In the genomic region with DNA sequence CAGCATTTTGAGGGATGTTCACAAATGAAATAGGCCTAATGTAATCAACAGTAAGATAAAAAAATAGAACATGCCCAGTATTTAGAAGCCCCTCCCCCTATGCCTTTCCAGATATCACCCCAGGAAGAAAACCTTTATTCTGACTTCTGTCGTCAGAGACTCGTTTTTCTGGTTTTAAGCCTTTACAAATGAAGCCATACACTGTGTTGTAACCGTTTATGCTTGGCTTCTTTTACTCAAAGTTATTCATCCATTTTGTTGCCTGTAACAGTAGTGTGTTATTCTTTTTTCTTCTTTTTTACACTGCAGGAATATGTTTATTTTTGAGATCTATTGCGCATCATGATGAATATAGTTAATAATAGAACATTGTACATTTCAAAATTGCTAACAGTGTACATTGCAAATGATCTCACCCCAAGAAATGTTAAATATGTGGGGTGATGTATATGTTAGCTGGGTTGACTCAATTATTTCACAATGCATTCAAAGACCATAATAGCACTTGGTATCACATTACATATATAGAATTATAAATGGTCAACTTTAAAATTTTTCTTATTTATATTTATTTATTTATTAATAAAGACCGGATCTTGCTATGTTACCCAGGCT, we compare ENCODE assay signal across 28 cellular contexts. TPM values are rescaled to one million over a fixed set of nuclear protein-coding genes. Genes with fewer than 3 reads are reported as not detected.
DNase-seq lines count a peak whose midpoint lies in the region; FAIRE-seq and TF ChIP-seq lines count a peak whose summit lies in the region.
"Had no signal": no experiment of that assay in that cellular context is flagged by ENCODE, and none has a peak within 500 bp of the region (broad histone marks: within the 10 kb centered on the region; RNA-seq: fewer than 3 reads in every experiment).

No MANE protein-coding gene starts in this region.

- no peak overlapping the region for H3K9ac ChIP-seq in SK-N-SH

- intact Hi-C loops in PC-9 (cut with micrococcal nuclease; ENCODE audit: unreplicated experiment), result no loop called here

- H3K9me3 ChIP-seq in PC-9 (ENCODE audit: insufficient read depth, low read depth) (no peaks in the 10 kb centered on the region), SK-N-SH (no peaks in the 10 kb centered on the region)
- H3K9me3 ChIP-seq: breast epithelium, mucosa of descending colon, thoracic aorta had no signal

- H3K4me2 ChIP-seq in PC-9 (peak overlapping the region; percentile 58), SK-N-SH (no peak overlapping the region)

- H4K20me1 ChIP-seq in PC-9 (ENCODE audit: insufficient read depth), result no peaks in the 10 kb centered on the region
- H4K20me1 ChIP-seq in SK-N-SH (ENCODE audit: insufficient read depth), result no peaks in the 10 kb centered on the region

- peaks cover 17% of the 10 kb centered on the region for H3K4me1 ChIP-seq in PC-9 (replicated peaks; ENCODE audit: insufficient read depth)
- H3K4me1 ChIP-seq in SK-N-SH (ENCODE audit: control insufficient read depth in 1 of 2, insufficient read depth in 2 of 2, low read depth in 1 of 2, low read length in 1 of 2), result peaks cover 3% of the 10 kb centered on the region in 2 experiments; a peak in 2 of 4 replicates
- H3K4me1 ChIP-seq: breast epithelium had no signal

- no peaks in the 10 kb centered on the region for H3K79me2 ChIP-seq in PC-9 (ENCODE audit: low read depth)
- no peaks in the 10 kb centered on the region for H3K79me2 ChIP-seq in SK-N-SH (ENCODE audit: insufficient read depth)

- no peak for TF ChIP-seq RAD21 in SK-N-SH (IDR thresholded peaks at IDR 0.05; ENCODE audit: low read length)

- no peak overlapping the region for H3K27ac ChIP-seq in PC-9
- H3K27ac ChIP-seq in SK-N-SH (ENCODE audit: low read depth in 2 of 2, low read length in 1 of 2), result no peak overlapping the region
- H3K27ac ChIP-seq: breast epithelium, HL-60, thoracic aorta had no signal

- WGBS in SK-N-SH (ENCODE audit: low lambda C conversion rate), result 62% methylated on average over 5 of the region's 5 CpGs

- H3K36me3 ChIP-seq in PC-9 (ENCODE audit: low read depth) (no peaks in the 10 kb centered on the region), SK-N-SH (replicated peaks in 1 of 2; ENCODE audit: control insufficient read depth in 1 of 2, insufficient read depth in 2 of 2, low read length in 1 of 2) (no peaks in the 10 kb centered on the region)
- H3K36me3 ChIP-seq: breast epithelium, thoracic aorta had no signal

- CTCF ChIA-PET in PC-9 (lab: Charles Lee), result no interaction called here
- CTCF ChIA-PET in SK-N-SH (lab: Yijun Ruan, JAX), result no interaction called here

- H3K4me3 ChIP-seq in PC-9 (peak overlapping the region; percentile 22; the same call in 1 of the 2 replicates), SK-N-SH (ENCODE audit: low read depth in 2 of 2, low read length in 1 of 2) (no peak overlapping the region)
- H3K4me3 ChIP-seq: breast epithelium, mucosa of descending colon, thoracic aorta had no signal

- H3F3A ChIP-seq in PC-9 (ENCODE audit: insufficient read depth, low read depth) (no peaks in the 10 kb centered on the region), SK-N-SH (replicated peaks; ENCODE audit: insufficient read depth) (no peaks in the 10 kb centered on the region)

- TF ChIP-seq EP300 in SK-N-SH (IDR thresholded peaks at IDR 0.05; ENCODE audit: borderline replicate concordance in 1 of 2, low read depth in 1 of 2, low read length in 1 of 2), result no peak

- no peak for FAIRE-seq in D721Med (lab: Jason Lieb, UNC)
- FAIRE-seq: GM19239, small intestine had no signal

- peak; percentile 44 for DNase-seq in NCI-H345 (lab: John Stamatoyannopoulos, UW)
- no peak for DNase-seq in NCI-H345 treated with DMSO at 0.1 percent for 48 hours (lab: John Stamatoyannopoulos, UW; ENCODE audit: unreplicated experiment)
- peak in 1 of 2 experiments; percentile 87 for DNase-seq in PC-9
- DNase-seq in iPS-NIHi11 (ENCODE audit: low spot score), result peak; percentile 35
- no peak for DNase-seq in activated effector memory CD4-positive, alpha-beta T cell treated with Interleukin-2 at 50 U/mL for 16 hours
- DNase-seq in stimulated activated CD4-positive, alpha-beta T cell treated with anti-CD3 and anti-CD28 coated beads, Interleukin-2, amount 100 ng/mL, for 48 hours, result no peak
- no peak for DNase-seq in SK-N-SH
- DNase-seq in D721Med (ENCODE audit: insufficient read length, low spot score), result no peak
- DNase-seq: 8988T; activated CD4-positive, alpha-beta T cell treated with anti-CD3 and anti-CD28 coated beads for 1 hour; activated CD8-positive, alpha-beta T cell treated with anti-CD3 and anti-CD28 coated beads, Interleukin-2, amount 10 ng/mL, durations not matched to agents 7 days and 5 days; CD4-positive, alpha-beta memory T cell; cortex of kidney; DMS79 treated with DMSO at 0.1 percent for 48 hours; endodermal cell; left ventricle myocardium superior; MM.1S; mucosa of descending colon; NCI-H1694; OCI-M1; SHP77 treated with DMSO at 0.1 percent for 48 hours; small intestine; stimulated activated CD4-positive, alpha-beta T cell treated with anti-CD3 and anti-CD28 coated beads, Interleukin-2, amount 100 ng/mL, for 24 hours; stimulated activated naive B cell treated with anti-CD40 and anti-IgM and Interleukin-4, amounts not matched to agents 10 μg/mL and 1 μg/mL and 100 μg/mL, for 72 hours had no signal

- POLR2A ChIA-PET in PC-9 (lab: Charles Lee; ENCODE audit: unreplicated experiment) (no interaction called here), SK-N-SH (lab: Yijun Ruan, JAX) (no interaction called here)

- H3K27me3 ChIP-seq in PC-9 (ENCODE audit: insufficient read depth, low read depth), result no peaks in the 10 kb centered on the region
- no peaks in the 10 kb centered on the region for H3K27me3 ChIP-seq in SK-N-SH (ENCODE audit: insufficient read depth)
- H3K27me3 ChIP-seq: breast epithelium had no signal

- H3K9me2 ChIP-seq in PC-9 (ENCODE audit: insufficient read depth) (no peaks in the 10 kb centered on the region), SK-N-SH (no peaks in the 10 kb centered on the region)

- 0 out of 2 replicates have a peak overlapping the region, but pooled peaks have one; percentile 20 for H2AFZ ChIP-seq in PC-9
- H2AFZ ChIP-seq in SK-N-SH (ENCODE audit: low read depth), result no peak overlapping the region

- no TSS peak for BruUV-seq in PC-9 (replicated peaks; lab: Mats Ljungman, UMichigan)

- TF ChIP-seq CTCF in PC-9 (conservative IDR thresholded peaks at IDR 0.05) (no peak), SK-N-SH (IDR thresholded peaks at IDR 0.05) (no peak), D721Med (IDR thresholded peaks at IDR 0.05; ENCODE audit: insufficient read depth, missing control alignments) (no peak)

TF ChIP-seq in SK-N-SH, 30 proteins besides CTCF, POLR2A, EP300 and RAD21 (continues in another document):
- TF ChIP-seq FOSL2 (IDR thresholded peaks at IDR 0.05; ENCODE audit: borderline replicate concordance, low read depth), result no peak
- TF ChIP-seq IRF3 (IDR thresholded peaks at IDR 0.05; ENCODE audit: low read depth, low read length), result no peak
- TF ChIP-seq, protein P1, sequence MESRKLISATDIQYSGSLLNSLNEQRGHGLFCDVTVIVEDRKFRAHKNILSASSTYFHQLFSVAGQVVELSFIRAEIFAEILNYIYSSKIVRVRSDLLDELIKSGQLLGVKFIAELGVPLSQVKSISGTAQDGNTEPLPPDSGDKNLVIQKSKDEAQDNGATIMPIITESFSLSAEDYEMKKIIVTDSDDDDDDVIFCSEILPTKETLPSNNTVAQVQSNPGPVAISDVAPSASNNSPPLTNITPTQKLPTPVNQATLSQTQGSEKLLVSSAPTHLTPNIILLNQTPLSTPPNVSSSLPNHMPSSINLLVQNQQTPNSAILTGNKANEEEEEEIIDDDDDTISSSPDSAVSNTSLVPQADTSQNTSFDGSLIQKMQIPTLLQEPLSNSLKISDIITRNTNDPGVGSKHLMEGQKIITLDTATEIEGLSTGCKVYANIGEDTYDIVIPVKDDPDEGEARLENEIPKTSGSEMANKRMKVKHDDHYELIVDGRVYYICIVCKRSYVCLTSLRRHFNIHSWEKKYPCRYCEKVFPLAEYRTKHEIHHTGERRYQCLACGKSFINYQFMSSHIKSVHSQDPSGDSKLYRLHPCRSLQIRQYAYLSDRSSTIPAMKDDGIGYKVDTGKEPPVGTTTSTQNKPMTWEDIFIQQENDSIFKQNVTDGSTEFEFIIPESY (IDR thresholded peaks at IDR 0.05; ENCODE audit: borderline replicate concordance, low read depth), result no peak
- no peak for TF ChIP-seq FOXJ3 (CRISPR knock-in tag; IDR thresholded peaks at IDR 0.05)
- TF ChIP-seq POLR2AphosphoS5 (IDR thresholded peaks at IDR 0.05; ENCODE audit: low read depth, low read length), result no peak
- TF ChIP-seq, protein P2, sequence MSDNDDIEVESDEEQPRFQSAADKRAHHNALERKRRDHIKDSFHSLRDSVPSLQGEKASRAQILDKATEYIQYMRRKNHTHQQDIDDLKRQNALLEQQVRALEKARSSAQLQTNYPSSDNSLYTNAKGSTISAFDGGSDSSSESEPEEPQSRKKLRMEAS (IDR thresholded peaks at IDR 0.05; ENCODE audit: low read depth), result no peak
- TF ChIP-seq MEF2A (IDR thresholded peaks at IDR 0.05; ENCODE audit: borderline replicate concordance, low read depth), result no peak
- TF ChIP-seq NRF1 (IDR thresholded peaks at IDR 0.05; ENCODE audit: low read depth, low read length), result no peak

RNA-seq across cellular contexts. Expression of gene PNPT1, which starts 28.1 kb away (rescaled TPM):
- 23.1 and 34.1 TPM in 2 replicates for total RNA-seq in PC-9 (2021)
- polyA plus RNA-seq in SK-N-SH (2012; rRNA removed), result 11.7 and 14.3 TPM in 2 replicates
- 13.4 and 14.7 TPM in 2 replicates for polyA plus RNA-seq in SK-N-SH (2012; cell fraction: cytosol; rRNA removed)
- 8.9 and 15.5 TPM in 2 replicates for polyA plus RNA-seq in SK-N-SH (2012; cell fraction: nucleus; rRNA removed)

Comparison
In these comparisons a context has a peak if more than half of its experiments do, and no peak if none do; other contexts are left out.
1. DNase-seq: peak in NCI-H345 (single experiment) and iPS-NIHi11 (single experiment); none in NCI-H345 treated with DMSO at 0.1 percent for 48 hours (single experiment), activated effector memory CD4-positive, alpha-beta T cell treated with Interleukin-2 at 50 U/mL for 16 hours (single experiment), stimulated activated CD4-positive, alpha-beta T cell treated with anti-CD3 and anti-CD28 coated beads, Interleukin-2, amount 100 ng/mL, for 48 hours (0 of 2), SK-N-SH (single experiment) and D721Med (single experiment).